ENCODE assay signal across 1 cellular context in the genomic region with DNA sequence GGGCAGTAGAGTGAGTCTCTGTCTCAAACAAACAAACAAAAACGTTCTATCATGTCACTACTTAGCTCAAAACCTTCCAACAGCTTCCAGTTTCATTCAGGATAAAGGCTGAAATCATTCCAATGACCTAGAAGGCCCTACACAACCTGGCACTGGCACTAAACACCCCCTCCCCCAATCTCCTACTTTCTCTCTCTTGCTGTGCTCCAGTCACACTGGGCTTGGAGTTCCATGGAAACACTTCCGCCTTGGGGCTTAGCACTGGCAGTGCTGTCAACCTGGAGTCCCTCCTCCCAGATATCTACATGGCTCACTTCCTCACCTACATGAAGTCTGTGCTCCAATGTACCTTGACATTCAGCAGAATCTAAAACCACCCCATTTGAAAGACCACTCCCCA.
TF ChIP-seq lines count a peak whose summit lies in the region.

No MANE protein-coding gene starts in this region.

TF ChIP-seq in K562, 482 proteins besides CTCF, POLR2A, EP300 and RAD21:
- TF ChIP-seq SPI1 (IDR thresholded peaks at IDR 0.05; ENCODE audit: borderline replicate concordance, low read depth, low read length) (peak; percentile 38; the same call in 1 of the 2 replicates), FOXM1 (IDR thresholded peaks at IDR 0.05; ENCODE audit: low read depth) (no peak), FOXM1 (CRISPR knock-in tag; IDR thresholded peaks at IDR 0.05; ENCODE audit: low read depth) (no peak), MAFF (IDR thresholded peaks at IDR 0.05; ENCODE audit: low read length) (no peak), RBM25 (IDR thresholded peaks at IDR 0.05; ENCODE audit: low read depth, low read length, severe bottlenecking) (no peak), ETV6 (IDR thresholded peaks at IDR 0.05; ENCODE audit: borderline replicate concordance in 1 of 2, low read depth in 2 of 2, low read length in 1 of 2) (no peak), ETV6 (CRISPR knock-in tag; IDR thresholded peaks at IDR 0.05; ENCODE audit: borderline replicate concordance) (no peak), ARNT (IDR thresholded peaks at IDR 0.05) (no peak), POLR2AphosphoS5 (IDR thresholded peaks at IDR 0.05; ENCODE audit: control insufficient read depth, insufficient read depth, low read depth, low read length) (no peak), CHD4 (IDR thresholded peaks at IDR 0.05; ENCODE audit: insufficient read depth, insufficient replicate concordance, low read depth, low read length, poor library complexity, severe bottlenecking) (no peak), WHSC1 (IDR thresholded peaks at IDR 0.05; ENCODE audit: low read length) (no peak)
